In the genomic region with DNA sequence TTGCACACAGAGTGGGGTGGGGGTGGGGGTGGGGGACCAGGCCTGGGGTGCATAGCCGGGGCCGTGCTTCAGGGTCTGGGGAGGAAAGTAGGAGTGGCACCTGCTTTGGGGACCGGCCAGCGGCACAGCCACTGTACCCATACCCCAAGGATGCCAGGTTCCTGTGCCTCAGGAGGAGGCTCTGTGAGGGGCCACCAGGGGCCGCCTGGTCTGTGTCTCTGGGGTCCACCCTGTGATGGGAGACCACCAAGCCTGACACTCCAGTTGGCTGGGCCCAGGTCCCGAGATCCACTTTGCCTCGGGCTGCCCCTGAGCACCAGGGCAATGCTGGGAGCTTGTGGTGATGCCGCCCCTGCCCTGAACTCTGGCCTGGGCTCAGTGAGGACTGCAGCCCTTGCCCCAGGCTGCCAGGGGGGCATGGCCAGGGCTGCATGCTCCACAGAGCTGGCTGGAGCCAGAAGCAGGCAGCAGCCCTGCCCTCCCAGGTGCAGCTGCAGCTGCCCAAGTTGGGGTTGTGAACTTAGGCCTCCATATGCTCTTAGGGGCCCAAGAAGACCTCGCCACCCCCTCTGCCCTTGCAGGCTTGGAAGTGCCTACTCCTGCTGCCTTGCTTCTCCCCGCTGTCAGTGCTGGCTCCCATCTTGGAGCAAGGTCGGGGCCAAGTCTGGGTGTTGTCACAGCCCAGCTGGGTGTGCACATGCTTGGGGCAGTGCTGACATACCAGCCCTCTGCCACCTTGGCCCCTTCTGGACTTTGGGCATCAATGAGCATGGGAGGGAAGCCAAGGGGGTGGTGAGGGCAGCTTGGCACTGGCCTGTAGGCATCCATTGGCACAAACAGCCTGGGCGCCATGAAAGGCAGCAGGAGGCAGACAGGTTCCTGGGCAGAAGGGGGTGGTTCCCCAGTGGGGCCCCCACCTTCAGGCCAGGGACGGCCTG, we compare ENCODE assay signal across 1 cellular context.
TF ChIP-seq lines count a peak whose summit lies in the region.

No MANE protein-coding gene starts in this region.

TF ChIP-seq in IMR-90, 13 proteins besides CTCF, POLR2A, EP300 and RAD21:
- TF ChIP-seq, protein P1, sequence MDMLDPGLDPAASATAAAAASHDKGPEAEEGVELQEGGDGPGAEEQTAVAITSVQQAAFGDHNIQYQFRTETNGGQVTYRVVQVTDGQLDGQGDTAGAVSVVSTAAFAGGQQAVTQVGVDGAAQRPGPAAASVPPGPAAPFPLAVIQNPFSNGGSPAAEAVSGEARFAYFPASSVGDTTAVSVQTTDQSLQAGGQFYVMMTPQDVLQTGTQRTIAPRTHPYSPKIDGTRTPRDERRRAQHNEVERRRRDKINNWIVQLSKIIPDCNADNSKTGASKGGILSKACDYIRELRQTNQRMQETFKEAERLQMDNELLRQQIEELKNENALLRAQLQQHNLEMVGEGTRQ (IDR thresholded peaks at IDR 0.05; ENCODE audit: low read depth, low read length): no peak
- no peak for TF ChIP-seq RCOR1 (IDR thresholded peaks at IDR 0.05; ENCODE audit: insufficient replicate concordance, low read length)
